In the genomic region with DNA sequence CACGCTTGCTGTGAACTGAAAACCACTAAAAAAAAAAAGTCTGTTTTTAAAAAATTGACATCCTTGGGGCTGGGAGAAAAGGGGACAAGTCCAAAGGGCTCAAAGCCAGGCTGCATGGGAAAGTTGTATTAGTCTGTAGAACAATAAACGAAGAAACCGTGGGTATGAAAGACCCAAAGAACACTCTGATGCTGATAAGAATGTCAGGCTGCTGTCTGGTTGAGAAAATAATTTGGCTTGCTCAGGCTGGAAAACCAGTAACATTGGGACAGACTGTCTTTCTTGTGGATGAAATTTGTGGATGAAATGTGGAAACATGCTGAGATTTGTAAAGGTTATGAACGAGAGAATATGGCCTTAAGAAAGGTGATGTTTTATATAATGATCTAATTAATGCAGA, we compare ENCODE assay signal across 19 cellular contexts.
DNase-seq lines count a peak whose midpoint lies in the region; ATAC-seq and TF ChIP-seq lines count a peak whose summit lies in the region.
"Had no signal": no experiment of that assay in that cellular context is flagged by ENCODE, and none has a peak within 500 bp of the region (broad histone marks: within the 10 kb centered on the region; RNA-seq: fewer than 3 reads in every experiment).

No MANE protein-coding gene starts in this region.

- H2BK15ac ChIP-seq in mesenchymal stem cell (ENCODE audit: low read depth, poor library complexity, severe bottlenecking) = no peak overlapping the region

- no peak overlapping the region for H4K8ac ChIP-seq in mesenchymal stem cell (ENCODE audit: low read length)

- H2AK5ac ChIP-seq in mesenchymal stem cell (ENCODE audit: low read length, severe bottlenecking) = peak overlapping the region; percentile 49

- no peak overlapping the region for H2BK5ac ChIP-seq in mesenchymal stem cell (ENCODE audit: low read depth, low read length, poor library complexity, severe bottlenecking)

- H3K4ac ChIP-seq in mesenchymal stem cell (ENCODE audit: low read depth in 1 of 2, low read length in 2 of 2) = no peak overlapping the region

- H4K91ac ChIP-seq in mesenchymal stem cell (ENCODE audit: low read length) = no peak overlapping the region

- no peaks in the 10 kb centered on the region for H3K9me3 ChIP-seq in right atrium auricular region
- no peaks in the 10 kb centered on the region for H3K9me3 ChIP-seq in mesenchymal stem cell (ENCODE audit: control insufficient read depth, low read length)
- H3K9me3 ChIP-seq in tibial artery = no peaks in the 10 kb centered on the region
- H3K9me3 ChIP-seq in psoas muscle = no peaks in the 10 kb centered on the region
- H3K9me3 ChIP-seq: BLaER1 had no signal

- H3K36me3 ChIP-seq in right atrium auricular region (no peaks in the 10 kb centered on the region), mesenchymal stem cell (ENCODE audit: control insufficient read depth in 1 of 2, insufficient read depth in 2 of 2, low read depth in 1 of 2, low read length in 2 of 2) (no peaks in the 10 kb centered on the region), tibial artery (no peaks in the 10 kb centered on the region), psoas muscle (ENCODE audit: insufficient read depth in 1 of 2, low read depth in 1 of 2) (no peaks in the 10 kb centered on the region)
- H3K36me3 ChIP-seq: BLaER1 had no signal

- no peak overlapping the region for H3K14ac ChIP-seq in mesenchymal stem cell (ENCODE audit: low read length in 2 of 2)

- no peak overlapping the region for H3K9ac ChIP-seq in mesenchymal stem cell (ENCODE audit: low read length)
- H3K9ac ChIP-seq: BLaER1 had no signal

- H3K4me2 ChIP-seq in mesenchymal stem cell (ENCODE audit: low read length, poor library complexity, severe bottlenecking) = no peak overlapping the region
- H3K4me2 ChIP-seq: BLaER1 had no signal

- intact Hi-C loops in Right ventricle myocardium superior (cut with DNase I) (no loop called here), tibial artery (cut with DNase I; ENCODE audit: low total_unique reads) (no loop called here), psoas muscle (cut with DNase I) (no loop called here), dorsolateral prefrontal cortex (cut with DNase I) (no loop called here)

- H3K79me1 ChIP-seq in mesenchymal stem cell (replicated peaks; ENCODE audit: low read length, poor library complexity, severe bottlenecking) = no peaks in the 10 kb centered on the region

- no peak overlapping the region for H2BK120ac ChIP-seq in mesenchymal stem cell (ENCODE audit: low read depth, low read length)

- ATAC-seq in Right ventricle myocardium superior (ENCODE audit: poor library complexity) = peak; percentile 44
- ATAC-seq in psoas muscle = no peak
- ATAC-seq: HepG2, Panc1, SK-N-SH treated with all-trans-retinoic acid at 6 μM for 48 hours had no signal

- no peak overlapping the region for H3K23ac ChIP-seq in mesenchymal stem cell (ENCODE audit: low read length in 2 of 2)

- no peaks in the 10 kb centered on the region for H3K27me3 ChIP-seq in right atrium auricular region
- H3K27me3 ChIP-seq in mesenchymal stem cell (ENCODE audit: control insufficient read depth in 1 of 2, insufficient read depth in 1 of 2, low read length in 2 of 2) = peaks cover 0 to 9% of the 10 kb centered on the region in 2 experiments
- no peaks in the 10 kb centered on the region for H3K27me3 ChIP-seq in tibial artery
- H3K27me3 ChIP-seq in psoas muscle (ENCODE audit: insufficient read depth in 3 of 3, low read length in 2 of 3) = no peaks in the 10 kb centered on the region
- no peaks in the 10 kb centered on the region for H3K27me3 ChIP-seq in dorsolateral prefrontal cortex
- H3K27me3 ChIP-seq: BLaER1 had no signal

- no peak overlapping the region for H3K18ac ChIP-seq in mesenchymal stem cell (ENCODE audit: low read depth in 1 of 2, low read length in 2 of 2)

- H3K27ac ChIP-seq in right atrium auricular region (peak overlapping the region in 1 of 2 donors; percentile 62), mesenchymal stem cell (ENCODE audit: low read length, poor library complexity, severe bottlenecking) (no peak overlapping the region), tibial artery (peak overlapping the region; percentile 1 to 7), psoas muscle (no peak overlapping the region), dorsolateral prefrontal cortex (no peak overlapping the region)
- H3K27ac ChIP-seq: BLaER1 had no signal

- H3K4me3 ChIP-seq in right atrium auricular region = no peak overlapping the region
- no peak overlapping the region for H3K4me3 ChIP-seq in choroid plexus epithelial cell (ENCODE audit: low read depth, low read length)
- H3K4me3 ChIP-seq in mesenchymal stem cell (ENCODE audit: insufficient read depth in 1 of 2, low read depth in 1 of 2, low read length in 2 of 2) = no peak overlapping the region
- H3K4me3 ChIP-seq in tibial artery = no peak overlapping the region
- H3K4me3 ChIP-seq in psoas muscle = no peak overlapping the region
- no peak overlapping the region for H3K4me3 ChIP-seq in dorsolateral prefrontal cortex
- H3K4me3 ChIP-seq: BLaER1 had no signal

- WGBS in mesenchymal stem cell = 91% methylated on average over 3 of the region's 4 CpGs
- 57 to 86% (median 59%) methylated on average over 4 of the region's 4 CpGs for WGBS in psoas muscle, 3 donors

- H2BK12ac ChIP-seq in mesenchymal stem cell (ENCODE audit: low read length in 2 of 2) = no peak overlapping the region

- TF ChIP-seq CTCF in right atrium auricular region (IDR thresholded peaks at IDR 0.05) (no peak), choroid plexus epithelial cell (conservative IDR thresholded peaks at IDR 0.05; ENCODE audit: low read depth, low read length) (no peak), tibial artery (IDR thresholded peaks at IDR 0.05) (no peak), psoas muscle (IDR thresholded peaks at IDR 0.05) (no peak), dorsolateral prefrontal cortex (IDR thresholded peaks at IDR 0.05 in 54 of 56, conservative IDR thresholded peaks at IDR 0.05 in 2 of 56; ENCODE audit: low read depth in 1 of 56, partially characterized antibody in 56 of 56) (no peak)

- H2AFZ ChIP-seq in mesenchymal stem cell (ENCODE audit: low read depth, low read length) = no peak overlapping the region

- H3K4me1 ChIP-seq in right atrium auricular region = peaks cover 0 to 28% of the 10 kb centered on the region in 2 donors
- peaks cover 6% of the 10 kb centered on the region for H3K4me1 ChIP-seq in mesenchymal stem cell (ENCODE audit: control insufficient read depth, insufficient read depth, low read depth, low read length)
- peaks cover 0 to 20% (median 0%) of the 10 kb centered on the region in 4 donors for H3K4me1 ChIP-seq in tibial artery
- no peaks in the 10 kb centered on the region for H3K4me1 ChIP-seq in psoas muscle

- DNase-seq in Right ventricle myocardium superior = no peak
- DNase-seq in right atrium auricular region (ENCODE audit: low spot score) = no peak
- peak; percentile 47 for DNase-seq in choroid plexus epithelial cell (ENCODE audit: low read depth)
- no peak for DNase-seq in mesenchymal stem cell
- DNase-seq in tibial artery = no peak
- no peak for DNase-seq in NCI-H2196 (lab: John Stamatoyannopoulos, UW; ENCODE audit: unreplicated experiment)
- DNase-seq in psoas muscle = no peak
- DNase-seq in dorsolateral prefrontal cortex = no peak
- DNase-seq: CD4-positive, CD25-positive, alpha-beta regulatory T cell; DMS153; DND-41; Kasumi-1; NCI-H1105 treated with DMSO at 0.1 percent for 48 hours; NCI-H1930; NCI-H510A had no signal

Comparison
In these comparisons a context has a peak if more than half of its experiments do, and no peak if none do; other contexts are left out.
1. H3K27ac ChIP-seq: peak in tibial artery (2 of 2); none in mesenchymal stem cell (single experiment), psoas muscle (single experiment) and dorsolateral prefrontal cortex (0 of 59).